28 cellular contexts compared by ENCODE assay signal in the genomic region with DNA sequence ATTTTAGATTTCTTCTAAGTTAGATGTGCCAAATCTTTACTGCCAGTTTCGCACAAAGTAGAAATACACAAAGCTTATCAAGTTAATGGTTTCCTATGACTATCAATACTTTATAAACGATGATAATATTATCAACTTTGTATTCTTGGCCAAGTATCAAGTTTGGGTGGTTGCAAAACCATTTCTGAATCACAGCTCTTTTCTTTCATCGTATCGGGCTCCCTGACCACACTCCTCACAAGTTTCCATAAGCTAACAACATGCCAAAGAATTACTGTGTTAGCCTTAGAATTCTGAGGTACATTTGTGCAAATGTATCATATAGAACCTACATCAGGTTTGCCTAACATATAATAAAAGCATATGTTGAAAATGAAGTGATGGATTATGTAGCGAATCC.
"Had no signal": no experiment of that assay in that cellular context is flagged by ENCODE, and none has a peak within 500 bp of the region (broad histone marks: within the 10 kb centered on the region; RNA-seq: fewer than 3 reads in every experiment).

No MANE protein-coding gene starts in this region.

- H3K9ac ChIP-seq: parathyroid adenoma had no signal

- H3K79me2 ChIP-seq: parathyroid adenoma had no signal

- H3K9me3 ChIP-seq: adrenal gland, ascending aorta, colonic mucosa, gastrocnemius medialis, psoas muscle, uterus had no signal

- H3K27me3 ChIP-seq: adrenal gland, ascending aorta, colonic mucosa, gastrocnemius medialis, uterus had no signal

- H3K36me3 ChIP-seq: adrenal gland, ascending aorta, colonic mucosa, gastrocnemius medialis, uterus had no signal

- H3K4me1 ChIP-seq: adrenal gland, ascending aorta, colonic mucosa, gastrocnemius medialis, parathyroid adenoma, psoas muscle, uterus had no signal

- DNase-seq: activated CD4-positive, alpha-beta T cell treated with anti-CD3 and anti-CD28 coated beads for 4 hours; activated CD4-positive, alpha-beta T cell treated with anti-CD3 and anti-CD28 coated beads, Interleukin-2, amount 50 U/mL, for 48 hours; activated CD8-positive, alpha-beta memory T cell treated with anti-CD3 and anti-CD28 coated beads for 24 hours; activated effector memory CD4-positive, alpha-beta T cell treated with anti-CD3 and anti-CD28 coated beads, Interleukin-2, amount 50 U/mL, for 16 hours; activated naive CD4-positive, alpha-beta T cell treated with anti-CD3 and anti-CD28 coated beads for 36 hours; activated naive CD8-positive, alpha-beta T cell treated with anti-CD3 and anti-CD28 coated beads for 36 hours; activated T-cell treated with anti-CD3 and anti-CD28 coated beads, Interleukin-2, amount 50 U/mL, for 1 hour; adrenal gland; colonic mucosa; dorsolateral prefrontal cortex; effector memory CD4-positive, alpha-beta T cell; gastrocnemius medialis; glutamatergic neuron; islet precursor cell; left cardiac atrium; left ventricle myocardium superior; mammary epithelial cell; psoas muscle; stimulated activated CD4-positive, alpha-beta T cell treated with anti-CD3 and anti-CD28 coated beads, Interleukin-4, amount 100 ng/mL, for 1 hour; stimulated activated naive CD8-positive, alpha-beta T cell treated with anti-CD3 and anti-CD28 coated beads, Interleukin-15, Interleukin-2, amounts not matched to agents 100 U/mL and 50 U/mL, for 24 hours; uterus had no signal

- H3K4me3 ChIP-seq: adrenal gland, ascending aorta, colonic mucosa, dorsolateral prefrontal cortex, gastrocnemius medialis, psoas muscle, SK-N-MC, uterus had no signal

- H3K27ac ChIP-seq: adrenal gland, ascending aorta, colonic mucosa, dorsolateral prefrontal cortex, gastrocnemius medialis, parathyroid adenoma, psoas muscle, SK-N-MC, uterus, VCaP had no signal

- H2AFZ ChIP-seq: parathyroid adenoma had no signal

- FAIRE-seq: bronchial epithelial cell, TTC549 had no signal

- ATAC-seq: esophagus mucosa; gastrocnemius medialis; left cardiac atrium; left ventricle myocardium superior; psoas muscle; stimulated activated naive CD8-positive, alpha-beta T cell treated with anti-CD3 and anti-CD28 coated beads, Interleukin-15, Interleukin-2, amounts not matched to agents 100 U/mL and 50 U/mL, for 24 hours had no signal
